In the genomic region with DNA sequence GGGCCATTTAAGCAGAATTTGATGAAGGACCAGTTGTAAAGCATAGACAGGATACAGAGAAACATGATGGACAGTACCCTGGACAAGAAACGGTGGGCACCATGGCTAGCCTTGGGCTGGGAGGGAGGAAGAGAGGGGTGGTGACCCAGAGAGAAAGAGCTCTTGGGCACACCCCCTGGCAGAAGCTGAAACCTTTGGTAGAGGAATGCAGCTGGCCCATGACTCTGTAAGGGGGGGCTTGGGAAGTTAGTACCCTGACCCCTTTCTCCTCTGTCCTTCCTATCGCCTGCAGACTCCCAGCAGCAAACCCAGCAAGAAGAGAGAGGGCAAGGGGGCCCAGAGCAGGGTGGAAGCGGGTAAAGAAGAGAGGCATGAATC, we compare ENCODE assay signal across 28 cellular contexts.
"Had no signal": no experiment of that assay in that cellular context is flagged by ENCODE, and none has a peak within 500 bp of the region (broad histone marks: within the 10 kb centered on the region; RNA-seq: fewer than 3 reads in every experiment).

No MANE protein-coding gene starts in this region.

- H3K4me2 ChIP-seq: hepatocyte had no signal

- H3K36me3 ChIP-seq: neutrophil, ovary, prostate gland, stomach, thyroid gland, upper lobe of left lung had no signal

- H3K4me1 Mint-ChIP-seq: activated B cell treated with CpG ODN at 0.5 μM for 24 hours; stimulated activated naive B cell treated with anti-CD40 and anti-IgM and Interleukin-4, amounts not matched to agents 10 μg/mL and 1 μg/mL and 100 μg/mL, for 72 hours had no signal

- H3K4me1 ChIP-seq: prostate gland, upper lobe of left lung had no signal

- ATAC-seq: activated CD8-positive, alpha-beta T cell treated with anti-CD3 and anti-CD28 coated beads for 36 hours; activated T-cell treated with anti-CD3 and anti-CD28 coated beads, Interleukin-2, amount 50 U/mL, for 4 hours; activated T-helper 17 cell treated with anti-CD3 and anti-CD28 coated beads, Interleukin-2, amount 50 U/mL, for 72 hours; gastroesophageal sphincter; naive thymus-derived CD8-positive, alpha-beta T cell; stimulated activated naive B cell treated with anti-CD40 and anti-IgM and Interleukin-4, amounts not matched to agents 10 μg/mL and 1 μg/mL and 100 μg/mL, for 72 hours had no signal

- H3K9me3 ChIP-seq: gastroesophageal sphincter, neutrophil, ovary, prostate gland, stomach, thyroid gland, upper lobe of left lung had no signal

- FAIRE-seq: astrocyte, endothelial cell of umbilical vein, keratinocyte had no signal

- H3K27ac ChIP-seq: brain microvascular endothelial cell, gastroesophageal sphincter, hepatocyte, neutrophil, ovary, prostate gland, stomach, thyroid gland, upper lobe of left lung had no signal

- H3K4me3 ChIP-seq: gastroesophageal sphincter, hepatocyte, ovary, prostate gland, stomach, thyroid gland, upper lobe of left lung had no signal

- H3K27me3 ChIP-seq: brain microvascular endothelial cell, gastroesophageal sphincter, hepatocyte, neutrophil, ovary, stomach, thyroid gland, upper lobe of left lung had no signal

- H3K27me3 Mint-ChIP-seq: activated CD8-positive, alpha-beta T cell treated with anti-CD3 and anti-CD28 coated beads for 36 hours; naive thymus-derived CD8-positive, alpha-beta T cell; stimulated activated naive B cell treated with anti-CD40 and anti-IgM and Interleukin-4, amounts not matched to agents 10 μg/mL and 1 μg/mL and 100 μg/mL, for 72 hours had no signal

- H3K9me3 Mint-ChIP-seq: activated B cell treated with CpG ODN at 0.5 μM for 24 hours; activated CD8-positive, alpha-beta T cell treated with anti-CD3 and anti-CD28 coated beads for 36 hours; activated T-cell treated with anti-CD3 and anti-CD28 coated beads, Interleukin-2, amount 50 U/mL, for 4 hours; activated T-helper 17 cell treated with anti-CD3 and anti-CD28 coated beads, Interleukin-2, amount 50 U/mL, for 72 hours; naive thymus-derived CD8-positive, alpha-beta T cell; stimulated activated naive B cell treated with anti-CD40 and anti-IgM and Interleukin-4, amounts not matched to agents 10 μg/mL and 1 μg/mL and 100 μg/mL, for 72 hours had no signal

- H3K27ac Mint-ChIP-seq: activated B cell treated with CpG ODN at 0.5 μM for 24 hours; activated CD8-positive, alpha-beta T cell treated with anti-CD3 and anti-CD28 coated beads for 36 hours; activated T-helper 17 cell treated with anti-CD3 and anti-CD28 coated beads, Interleukin-2, amount 50 U/mL, for 72 hours; naive thymus-derived CD8-positive, alpha-beta T cell; stimulated activated naive B cell treated with anti-CD40 and anti-IgM and Interleukin-4, amounts not matched to agents 10 μg/mL and 1 μg/mL and 100 μg/mL, for 72 hours had no signal

- H3K79me2 ChIP-seq: hepatocyte had no signal

- H3K4me3 Mint-ChIP-seq: activated B cell treated with CpG ODN at 0.5 μM for 24 hours; activated CD8-positive, alpha-beta T cell treated with anti-CD3 and anti-CD28 coated beads for 36 hours; activated T-cell treated with anti-CD3 and anti-CD28 coated beads, Interleukin-2, amount 50 U/mL, for 4 hours; activated T-helper 17 cell treated with anti-CD3 and anti-CD28 coated beads, Interleukin-2, amount 50 U/mL, for 72 hours; naive thymus-derived CD8-positive, alpha-beta T cell; stimulated activated naive B cell treated with anti-CD40 and anti-IgM and Interleukin-4, amounts not matched to agents 10 μg/mL and 1 μg/mL and 100 μg/mL, for 72 hours had no signal

- DNase-seq: activated B cell treated with CpG ODN at 0.5 μM for 24 hours; activated CD4-positive, alpha-beta T cell treated with anti-CD3 and anti-CD28 coated beads, Interleukin-2, amount 50 U/mL, for 1 hour; activated CD8-positive, alpha-beta T cell treated with anti-CD3 and anti-CD28 coated beads for 36 hours; activated gamma-delta T cell treated with Interleukin-2 at 50 U/mL for 16 hours; activated naive CD4-positive, alpha-beta T cell treated with anti-CD3 and anti-CD28 coated beads, Interleukin-2, amount 50 U/mL, for 16 hours; activated T-cell treated with anti-CD3 and anti-CD28 coated beads, Interleukin-2, amount 50 U/mL, for 4 hours; amniotic stem cell; brain microvascular endothelial cell; central memory CD4-positive, alpha-beta T cell; left cardiac atrium; midbrain; naive thymus-derived CD8-positive, alpha-beta T cell; ovary; stimulated activated CD4-positive, alpha-beta T cell treated with anti-CD3 and anti-CD28 coated beads, Interleukin-15, amount 100 ng/mL, for 24 hours; stimulated activated CD4-positive, alpha-beta T cell treated with anti-CD3 and anti-CD28 coated beads, Interleukin-2, amount 100 ng/mL, for 24 hours; stimulated activated naive B cell treated with anti-CD40 and anti-IgM and Interleukin-4, amounts not matched to agents 10 μg/mL and 1 μg/mL and 100 μg/mL, for 72 hours; T-helper 2 cell had no signal

- H2AFZ ChIP-seq: hepatocyte had no signal
